ENCODE assay signal across 17 cellular contexts in genomic region chrX:108257556-108257955, GRCh38.
DNase-seq lines count a peak whose midpoint lies in the region; ATAC-seq and TF ChIP-seq lines count a peak whose summit lies in the region.
"Had no signal": no experiment of that assay in that cellular context is flagged by ENCODE, and none has a peak within 500 bp of the region (broad histone marks: within the 10 kb centered on the region; RNA-seq: fewer than 3 reads in every experiment).

No MANE protein-coding gene starts in this region.

- H3K27ac ChIP-seq in PC-3 (ENCODE audit: low read length), result no peak overlapping the region; the same call in 1 of the 2 replicates
- H3K27ac ChIP-seq in endodermal cell (ENCODE audit: low read depth, low read length), result no peak overlapping the region
- H3K27ac ChIP-seq: 22Rv1, BLaER1 had no signal

- peaks cover 26% of the 10 kb centered on the region for H3K9me3 Mint-ChIP-seq in endodermal cell

- no peaks in the 10 kb centered on the region for H3K27me3 ChIP-seq in PC-3 (ENCODE audit: low read length)
- no peaks in the 10 kb centered on the region for H3K27me3 ChIP-seq in endodermal cell (ENCODE audit: control insufficient read depth, insufficient read depth, low read length, poor library complexity, severe bottlenecking)

- TF ChIP-seq CTCF in PC-3 (conservative IDR thresholded peaks at IDR 0.05; ENCODE audit: low read depth, low read length), result no peak
- TF ChIP-seq CTCF in endodermal cell (conservative IDR thresholded peaks at IDR 0.05), result no peak

- WGBS in endodermal cell (ENCODE audit: insufficient coverage in 1 of 2, insufficient read length in 1 of 2), 2 experiments, result 96% methylated on average over 4 of the region's 5 CpGs; no CpG with 5 or more reads in 1 of the 2 experiments

- H3K4me3 ChIP-seq in PC-3 (ENCODE audit: low read length) (no peak overlapping the region), endodermal cell (ENCODE audit: low read length) (no peak overlapping the region)
- H3K4me3 ChIP-seq: BLaER1, GM12878 had no signal

- CTCF ChIA-PET in PC-3 (lab: Charles Lee), result no interaction called here

- H3K36me3 ChIP-seq in PC-3 (ENCODE audit: low read depth, low read length) (no peaks in the 10 kb centered on the region), endodermal cell (ENCODE audit: control insufficient read depth, insufficient read depth, low read length) (peaks cover 8% of the 10 kb centered on the region)
- H3K36me3 ChIP-seq: BLaER1 had no signal

- H3K4me1 Mint-ChIP-seq in endodermal cell, result peaks cover 46% of the 10 kb centered on the region
- H3K4me1 Mint-ChIP-seq: CD14-positive monocyte; CD4-positive, alpha-beta memory T cell; H9; IgD-negative memory B cell had no signal

- peak overlapping the region; percentile 32 for H3K27ac Mint-ChIP-seq in endodermal cell
- H3K27ac Mint-ChIP-seq: CD4-positive, alpha-beta memory T cell; H9; IgD-negative memory B cell had no signal

- no peaks in the 10 kb centered on the region for H4K20me1 ChIP-seq in PC-3 (ENCODE audit: low read length)
- H4K20me1 ChIP-seq: BLaER1 had no signal

- H2AFZ ChIP-seq in PC-3 (ENCODE audit: low read length), result no peak overlapping the region

- H3K4me3 Mint-ChIP-seq in endodermal cell, result no peak overlapping the region
- H3K4me3 Mint-ChIP-seq: CD14-positive monocyte; CD4-positive, alpha-beta memory T cell; H9; IgD-negative memory B cell had no signal

- no TSS peak for BruUV-seq in PC-3 (replicated peaks; lab: Mats Ljungman, UMichigan)

- peaks cover 70% of the 10 kb centered on the region for H3K36me3 Mint-ChIP-seq in endodermal cell (ENCODE audit: low read depth)
- H3K36me3 Mint-ChIP-seq: CD14-positive monocyte; CD4-positive, alpha-beta memory T cell; IgD-negative memory B cell had no signal

- H3K4me2 ChIP-seq in PC-3 (ENCODE audit: low read length), result peak overlapping the region; percentile 10
- H3K4me2 ChIP-seq: BLaER1 had no signal

- intact Hi-C loops in PC-3 (cut with micrococcal nuclease), result no loop called here

- no peaks in the 10 kb centered on the region for H3K79me2 ChIP-seq in PC-3 (ENCODE audit: low read length)

- POLR2A ChIA-PET in PC-3 (lab: Charles Lee; ENCODE audit: unreplicated experiment), result no interaction called here

- no peak overlapping the region for H3K9ac ChIP-seq in PC-3 (ENCODE audit: low read length)
- H3K9ac ChIP-seq in endodermal cell (ENCODE audit: extremely low read depth, low read length, poor library complexity, severe bottlenecking), result no peak overlapping the region
- H3K9ac ChIP-seq: BLaER1 had no signal

- H3F3A ChIP-seq in PC-3 (ENCODE audit: low read length, unreplicated experiment), result no peaks in the 10 kb centered on the region

- peak; percentile 55 for ATAC-seq in PC-3
- ATAC-seq in GM19023 (IDR thresholded peaks at IDR 0.05; ENCODE audit: unreplicated experiment), result no peak
- ATAC-seq: GM12878 had no signal

- DNase-seq in DMS79 treated with DMSO at 0.1 percent for 48 hours (lab: John Stamatoyannopoulos, UW) (peak; percentile 55), DMS79 (lab: John Stamatoyannopoulos, UW) (no peak), PC-3 (peak; percentile 60), endodermal cell (no peak), NCI-H1048 (lab: John Stamatoyannopoulos, UW) (no peak), NCI-H2196 (lab: John Stamatoyannopoulos, UW; ENCODE audit: unreplicated experiment) (no peak)
- DNase-seq: CD4-positive, alpha-beta memory T cell; DMS153; DND-41; EL; H9 had no signal

- H3K27me3 Mint-ChIP-seq in endodermal cell (ENCODE audit: insufficient read depth), result no peaks in the 10 kb centered on the region

- peaks cover 48% of the 10 kb centered on the region for H3K4me1 ChIP-seq in PC-3 (ENCODE audit: insufficient read depth, low read length)
- no peaks in the 10 kb centered on the region for H3K4me1 ChIP-seq in endodermal cell (ENCODE audit: control insufficient read depth, insufficient read depth, low read length)
- H3K4me1 ChIP-seq: BLaER1 had no signal

- no peaks in the 10 kb centered on the region for H3K9me2 ChIP-seq in PC-3 (replicated peaks; ENCODE audit: low read length)

- H3K9me3 ChIP-seq in PC-3 (ENCODE audit: low read length) (no peaks in the 10 kb centered on the region), endodermal cell (ENCODE audit: control insufficient read depth, low read length) (peaks cover 41% of the 10 kb centered on the region)

Comparison
In these comparisons a context has a peak if more than half of its experiments do, and no peak if none do; other contexts are left out.
1. DNase-seq: peak in DMS79 treated with DMSO at 0.1 percent for 48 hours (single experiment) and PC-3 (single experiment); none in DMS79 (single experiment), endodermal cell (single experiment), NCI-H1048 (single experiment) and NCI-H2196 (single experiment).